In genomic region chr5:80255752-80256479, GRCh38 we compare ENCODE assay signal across 8 cellular contexts. TPM values are rescaled to one million over a fixed set of nuclear protein-coding genes. Genes with fewer than 3 reads are reported as not detected.
DNase-seq lines count a peak whose midpoint lies in the region; ATAC-seq and TF ChIP-seq lines count a peak whose summit lies in the region.

TSS of gene SERINC5 (minus strand) at chr5:80256048. CDS start at chr5:80255922, 126 bp downstream.

- intact Hi-C loops in CD14-positive monocyte (cut with micrococcal nuclease) = loop anchor here (5.0 to 10.0 kb wide), 4 partner anchors 71 to 644 kb away; partner anchors contain the start of genes TENT2 (in 1 of the 2) and ZFYVE16 (in 1 of the 2)

- H3K27ac ChIP-seq in RWPE2 (ENCODE audit: poor library complexity, severe bottlenecking) = peak within 1 kb of the TSS; percentile 47
- peak within 1 kb of the TSS; percentile 42 for H3K27ac ChIP-seq in neural cell (ENCODE audit: low read length)

- H3K9me3 ChIP-seq in RWPE2 (ENCODE audit: severe bottlenecking) = no peaks in the 10 kb centered on the region
- no peaks in the 10 kb centered on the region for H3K9me3 ChIP-seq in neural cell (ENCODE audit: low read length)

- peak within 1 kb of the TSS; percentile 99 for H3K4me3 Mint-ChIP-seq in CD14-positive monocyte
- H3K4me3 Mint-ChIP-seq in stimulated activated naive CD8-positive, alpha-beta T cell treated with anti-CD3 and anti-CD28 coated beads, Interleukin-15, amount 100 ng/mL, for 72 hours = peak within 1 kb of the TSS; percentile 96 to 99

- no peak for TF ChIP-seq EP300 in neural cell (conservative IDR thresholded peaks at IDR 0.05; ENCODE audit: poor library complexity, severe bottlenecking)

- peak within 1 kb of the TSS; percentile 75 for H3K4me3 ChIP-seq in RWPE2 (ENCODE audit: severe bottlenecking)
- H3K4me3 ChIP-seq in fibroblast of the aortic adventitia (ENCODE audit: low read depth, low read length) = peak within 1 kb of the TSS; percentile 85
- H3K4me3 ChIP-seq in neural cell (ENCODE audit: low read length) = peak within 1 kb of the TSS; percentile 95

- H3K27ac Mint-ChIP-seq in CD14-positive monocyte = peak within 1 kb of the TSS; percentile 96 to 100 (median 99)
- peak within 1 kb of the TSS; percentile 99 for H3K27ac Mint-ChIP-seq in stimulated activated naive CD8-positive, alpha-beta T cell treated with anti-CD3 and anti-CD28 coated beads, Interleukin-15, amount 100 ng/mL, for 72 hours

- no peaks in the 10 kb centered on the region for H3K9me2 ChIP-seq in neural cell (ENCODE audit: insufficient read depth, low read length)

- H3K36me3 ChIP-seq in RWPE2 (ENCODE audit: low read depth) (no peaks in the 10 kb centered on the region), neural cell (ENCODE audit: insufficient read depth, low read length) (no peaks in the 10 kb centered on the region)

- peaks cover 11 to 17% of the 10 kb centered on the region in 2 donors for H3K36me3 Mint-ChIP-seq in CD14-positive monocyte

- H2AFZ ChIP-seq in neural cell (ENCODE audit: low read depth, low read length) = peak within 1 kb of the TSS; percentile 60

- TF ChIP-seq CTCF in CD14-positive monocyte (IDR thresholded peaks at IDR 0.05) (no peak), RWPE2 (IDR thresholded peaks at IDR 0.05; ENCODE audit: poor library complexity, severe bottlenecking) (no peak), fibroblast of the aortic adventitia (IDR thresholded peaks at IDR 0.05; ENCODE audit: insufficient read depth, low read length) (no peak), neural cell (IDR thresholded peaks at IDR 0.05; ENCODE audit: poor library complexity, severe bottlenecking) (no peak)

- peaks cover 6% of the 10 kb centered on the region for H3K4me1 ChIP-seq in RWPE2 (ENCODE audit: insufficient read depth, poor library complexity, severe bottlenecking)

- H3K9ac ChIP-seq in neural cell (ENCODE audit: low read length) = peak within 1 kb of the TSS; percentile 70

- no peaks in the 10 kb centered on the region for H3F3A ChIP-seq in neural cell (ENCODE audit: insufficient read depth, low read length, poor library complexity, severe bottlenecking)

- H3K9me3 Mint-ChIP-seq in CD14-positive monocyte = peaks cover 0 to 2% (median 0%) of the 10 kb centered on the region in 7 donors
- no peaks in the 10 kb centered on the region for H3K9me3 Mint-ChIP-seq in stimulated activated naive CD8-positive, alpha-beta T cell treated with anti-CD3 and anti-CD28 coated beads, Interleukin-15, amount 100 ng/mL, for 72 hours

- no peaks in the 10 kb centered on the region for H4K20me1 ChIP-seq in neural cell (ENCODE audit: insufficient read depth)

- TF ChIP-seq RAD21 in neural cell (conservative IDR thresholded peaks at IDR 0.05) = no peak

- peak; percentile 79 for ATAC-seq in HG03457 (IDR thresholded peaks at IDR 0.05; ENCODE audit: unreplicated experiment)
- peak; percentile 75 for ATAC-seq in RWPE2 (ENCODE audit: low read depth)
- peak; percentile 87 for ATAC-seq in stimulated activated naive CD8-positive, alpha-beta T cell treated with anti-CD3 and anti-CD28 coated beads, Interleukin-15, amount 100 ng/mL, for 72 hours

- peak; percentile 82 for DNase-seq in CD14-positive monocyte (ENCODE audit: low spot score)
- peak; percentile 70 for DNase-seq in GM19240 (ENCODE audit: insufficient read length, low spot score)
- DNase-seq in RWPE2 (ENCODE audit: low spot score) = peak; percentile 81
- peak; percentile 81 for DNase-seq in activated T-helper 9 cell treated with anti-CD3 and anti-CD28 coated beads, Interleukin-2, amount 50 U/mL, for 16 hours (ENCODE audit: low read depth)
- DNase-seq in fibroblast of the aortic adventitia (ENCODE audit: low read depth) = peak; percentile 71
- DNase-seq in stimulated activated naive CD8-positive, alpha-beta T cell treated with anti-CD3 and anti-CD28 coated beads, Interleukin-15, amount 100 ng/mL, for 72 hours = peak; percentile 85 to 87

- peaks cover 54% of the 10 kb centered on the region for H3K4me1 Mint-ChIP-seq in CD14-positive monocyte
- H3K4me1 Mint-ChIP-seq in stimulated activated naive CD8-positive, alpha-beta T cell treated with anti-CD3 and anti-CD28 coated beads, Interleukin-15, amount 100 ng/mL, for 72 hours = peaks cover 48% of the 10 kb centered on the region

- H3K27me3 Mint-ChIP-seq in CD14-positive monocyte (ENCODE audit: low read depth in 3 of 3) = no peaks in the 10 kb centered on the region
- no peaks in the 10 kb centered on the region for H3K27me3 Mint-ChIP-seq in stimulated activated naive CD8-positive, alpha-beta T cell treated with anti-CD3 and anti-CD28 coated beads, Interleukin-15, amount 100 ng/mL, for 72 hours

- peak within 1 kb of the TSS; percentile 95 for H3K4me2 ChIP-seq in neural cell (ENCODE audit: low read length)

- no peaks in the 10 kb centered on the region for H3K79me2 ChIP-seq in neural cell (replicated peaks; ENCODE audit: insufficient read depth, low read length)

- H3K27me3 ChIP-seq in RWPE2 (ENCODE audit: insufficient read depth, poor library complexity, severe bottlenecking) (no peaks in the 10 kb centered on the region), neural cell (ENCODE audit: insufficient read depth, low read depth, low read length) (no peaks in the 10 kb centered on the region)

TF ChIP-seq in neural cell, 6 proteins besides CTCF, POLR2A, EP300 and RAD21:
- TF ChIP-seq TAF1 (IDR thresholded peaks at IDR 0.05; ENCODE audit: low read depth) (peak; percentile 25), SMC3 (conservative IDR thresholded peaks at IDR 0.05; ENCODE audit: poor library complexity) (no peak), MXI1 (conservative IDR thresholded peaks at IDR 0.05; ENCODE audit: poor library complexity, severe bottlenecking) (peak; percentile 29), POLR2AphosphoS5 (IDR thresholded peaks at IDR 0.05) (peak; percentile 74), EZH2 (IDR thresholded peaks at IDR 0.05; ENCODE audit: borderline replicate concordance, insufficient read depth, low read length, poor library complexity, severe bottlenecking) (no peak), REST (IDR thresholded peaks at IDR 0.05; ENCODE audit: borderline replicate concordance) (peak; percentile 9)

RNA-seq across cellular contexts. Expression of gene SERINC5, which starts in this region (rescaled TPM):
- 1 to 10 TPM; 5.0 to 7.3 TPM for polyA plus RNA-seq in CD14-positive monocyte
- 13.5 and 17.1 TPM in 2 replicates for total RNA-seq in fibroblast of the aortic adventitia (ENCODE audit: low replicate concordance)
- polyA plus RNA-seq in neural cell = 5.8 TPM in 2 replicates
- polyA minus RNA-seq in neural cell = 10.7 and 11.6 TPM in 2 replicates

Comparison
In these comparisons a context has a peak if more than half of its experiments do, and no peak if none do; other contexts are left out.
1. Peak in every context shown above with its lines: DNase-seq, ATAC-seq, H3K4me3 ChIP-seq and H3K27ac ChIP-seq.